14 cellular contexts compared by ENCODE assay signal in genomic region chr16:55474821-55475220, GRCh38. TPM values are rescaled to one million over a fixed set of nuclear protein-coding genes. Genes with fewer than 3 reads are reported as not detected.
DNase-seq lines count a peak whose midpoint lies in the region; ATAC-seq, FAIRE-seq and TF ChIP-seq lines count a peak whose summit lies in the region.
"Had no signal": no experiment of that assay in that cellular context is flagged by ENCODE, and none has a peak within 500 bp of the region (broad histone marks: within the 10 kb centered on the region; RNA-seq: fewer than 3 reads in every experiment).

No MANE protein-coding gene starts in this region.

- H3K27ac ChIP-seq in right atrium auricular region (peak overlapping the region; percentile 72 to 83), gastroesophageal sphincter (peak overlapping the region in 3 of 4 donors; percentile 51 to 88 (median 84)), sigmoid colon (peak overlapping the region in 3 of 4 donors; percentile 17 to 81 (median 79)), uterus (peak overlapping the region; percentile 95 to 97)
- H3K27ac ChIP-seq: BLaER1 treated with 17β-estradiol and CSF1 and Interleukin-3, amounts not matched to agents 10 nM and 100 nM; HL-60 had no signal

- H3K4me3 ChIP-seq in right atrium auricular region (no peak overlapping the region), gastroesophageal sphincter (no peak overlapping the region), sigmoid colon (no peak overlapping the region), uterus (no peak overlapping the region)
- H3K4me3 ChIP-seq: BLaER1 treated with 17β-estradiol and CSF1 and Interleukin-3, amounts not matched to agents 10 nM and 100 nM had no signal

- TF ChIP-seq POLR2A in gastroesophageal sphincter (IDR thresholded peaks at IDR 0.05) (no peak), sigmoid colon (IDR thresholded peaks at IDR 0.05) (no peak), uterus (IDR thresholded peaks at IDR 0.05) (no peak)

- 81 to 87% methylated on average over 3 of the region's 3 CpGs for WGBS in gastroesophageal sphincter (ENCODE audit: low coverage in 1 of 2), 2 donors
- 92 to 95% methylated on average over 3 of the region's 3 CpGs for WGBS in sigmoid colon, 2 donors

- no peak for FAIRE-seq in frontal cortex (lab: Jason Lieb, UNC)
- FAIRE-seq: H54 had no signal

- intact Hi-C loops in Right ventricle myocardium superior (cut with DNase I) (no loop called here), sigmoid colon (cut with DNase I) (no loop called here), uterus (cut with DNase I; ENCODE audit: low total_unique reads) (no loop called here)

- peaks cover 0 to 38% of the 10 kb centered on the region in 2 donors for H3K4me1 ChIP-seq in right atrium auricular region
- peaks cover 0 to 53% (median 4%) of the 10 kb centered on the region in 3 donors for H3K4me1 ChIP-seq in gastroesophageal sphincter
- peaks cover 0 to 36% (median 23%) of the 10 kb centered on the region in 4 donors for H3K4me1 ChIP-seq in sigmoid colon
- peaks cover 0 to 6% of the 10 kb centered on the region in 2 donors for H3K4me1 ChIP-seq in uterus

- H3K27me3 ChIP-seq in right atrium auricular region = no peaks in the 10 kb centered on the region
- peaks cover 18% of the 10 kb centered on the region for H3K27me3 ChIP-seq in gastroesophageal sphincter
- H3K27me3 ChIP-seq in sigmoid colon = peaks cover 0 to 15% (median 7%) of the 10 kb centered on the region in 3 donors
- H3K27me3 ChIP-seq in uterus = no peaks in the 10 kb centered on the region

- TF ChIP-seq CTCF in right atrium auricular region (IDR thresholded peaks at IDR 0.05) (no peak), gastroesophageal sphincter (IDR thresholded peaks at IDR 0.05) (no peak), sigmoid colon (IDR thresholded peaks at IDR 0.05) (no peak), uterus (IDR thresholded peaks at IDR 0.05) (no peak)

- no peaks in the 10 kb centered on the region for H3K36me3 ChIP-seq in right atrium auricular region
- H3K36me3 ChIP-seq in gastroesophageal sphincter = no peaks in the 10 kb centered on the region
- H3K36me3 ChIP-seq in sigmoid colon = no peaks in the 10 kb centered on the region
- H3K36me3 ChIP-seq in uterus = no peaks in the 10 kb centered on the region
- H3K36me3 ChIP-seq: BLaER1 treated with 17β-estradiol and CSF1 and Interleukin-3, amounts not matched to agents 10 nM and 100 nM had no signal

- TF ChIP-seq EP300 in gastroesophageal sphincter (IDR thresholded peaks at IDR 0.05) = no peak
- no peak for TF ChIP-seq EP300 in sigmoid colon (IDR thresholded peaks at IDR 0.05)

- ATAC-seq in Right ventricle myocardium superior (ENCODE audit: poor library complexity) = no peak
- ATAC-seq in gastroesophageal sphincter = no peak
- ATAC-seq: HCT116 had no signal

- DNase-seq in right atrium auricular region (ENCODE audit: low spot score) (no peak), Right ventricle myocardium superior (no peak), sigmoid colon (no peak), uterus (no peak), T1000 (lab: John Stamatoyannopoulos, UW) (no peak), frontal cortex (ENCODE audit: low spot score in 2 of 2) (no peak), cortex of kidney (lab: John Stamatoyannopoulos, UW) (no peak)
- DNase-seq: ACHN; CD4-positive, CD25-positive, alpha-beta regulatory T cell had no signal

- no peaks in the 10 kb centered on the region for H3K9me3 ChIP-seq in right atrium auricular region
- H3K9me3 ChIP-seq in gastroesophageal sphincter = no peaks in the 10 kb centered on the region
- H3K9me3 ChIP-seq in sigmoid colon = no peaks in the 10 kb centered on the region
- no peaks in the 10 kb centered on the region for H3K9me3 ChIP-seq in uterus
- H3K9me3 ChIP-seq: BLaER1 treated with 17β-estradiol and CSF1 and Interleukin-3, amounts not matched to agents 10 nM and 100 nM had no signal

RNA-seq across cellular contexts. Expression of gene MMP2, which starts 4.2 kb away (rescaled TPM):
- total RNA-seq in right atrium auricular region (100 to 1,000 TPM; 131 to 136 TPM), Right ventricle myocardium superior (102 TPM), gastroesophageal sphincter (100 to 1,000 TPM; 155 to 309 (median 265) TPM), sigmoid colon (100 to 1,000 TPM; 142 to 280 (median 175) TPM), uterus (100 to 1,000 TPM; 130 to 578 (median 324) TPM), frontal cortex (8.2 TPM)
- polyA plus RNA-seq in sigmoid colon = 10 to 100 TPM in 2 of 3 donors, 1 to 10 TPM in 1; 7.2 to 47.1 (median 38.4) TPM
- polyA plus RNA-seq: CD4-positive, CD25-positive, alpha-beta regulatory T cell had no signal

RNA-seq across cellular contexts. Expression of gene LPCAT2, which starts 34.1 kb away (rescaled TPM):
- total RNA-seq in right atrium auricular region (1 to 10 TPM; 5.0 to 9.9 TPM), Right ventricle myocardium superior (9.6 TPM), gastroesophageal sphincter (10 to 100 TPM in 3 of 4 donors, 1 to 10 TPM in 1; 8.0 to 27.1 (median 18.0) TPM), sigmoid colon (10 to 100 TPM in 1 of 4 donors, 1 to 10 TPM in 3; 6.6 to 12.8 (median 9.4) TPM), uterus (10 to 100 TPM; 28.8 to 52.9 (median 36.3) TPM), frontal cortex (2.4 TPM)
- 1 to 10 TPM; 1.2 to 6.3 (median 2.3) TPM for polyA plus RNA-seq in sigmoid colon

Comparison
In these comparisons a context has a peak if more than half of its experiments do, and no peak if none do; other contexts are left out.
1. RNA of gene MMP2, which starts 4.2 kb away (total RNA-seq): 130 to 578 TPM in uterus, 155 to 309 TPM in gastroesophageal sphincter, 142 to 280 TPM in sigmoid colon, 131 to 136 TPM in right atrium auricular region and 102 TPM in Right ventricle myocardium superior (single experiment); 8.2 TPM in frontal cortex (single experiment); every median in the first group is over 10 times any median in the second.
2. Peak in every context shown above with its lines, with median percentiles within 50 percentile points of each other: H3K27ac ChIP-seq.